20 cellular contexts compared by ENCODE assay signal in genomic region chr4:4788573-4788972, GRCh38.
A peak's percentile ranks its signal among the peaks of the same experiment; 100 is the strongest.
DNase-seq lines count a peak whose midpoint lies in the region; ATAC-seq, FAIRE-seq and TF ChIP-seq lines count a peak whose summit lies in the region.
"Had no signal": no experiment of that assay in that cellular context is flagged by ENCODE, and none has a peak within 500 bp of the region (broad histone marks: within the 10 kb centered on the region; RNA-seq: fewer than 3 reads in every experiment).

No MANE protein-coding gene starts in this region.

- no peak overlapping the region for H3K4me2 ChIP-seq in K562 (ENCODE audit: insufficient read depth, low read length)

- H2AFZ ChIP-seq in K562 (ENCODE audit: low read depth, low read length), result no peak overlapping the region

- TF ChIP-seq RAD21 in K562 (CRISPR knock-in tag; conservative IDR thresholded peaks at IDR 0.05 in 1 of 2, IDR thresholded peaks at IDR 0.05 in 1 of 2), result no peak

- intact Hi-C loops in K562 (cut with micrococcal nuclease), result no loop called here

- DNase-seq in DMS53 (lab: John Stamatoyannopoulos, UW) (peak; percentile 22), DMS53 treated with DMSO at 0.1 percent for 48 hours (lab: John Stamatoyannopoulos, UW; ENCODE audit: unreplicated experiment) (no peak), K562 (ENCODE audit: extremely low read depth in 1 of 4, low spot score in 3 of 4) (no peak), hepatic stellate cell (ENCODE audit: low spot score) (no peak), SK-N-DZ (ENCODE audit: low spot score) (no peak), caudate nucleus (lab: John Stamatoyannopoulos, UW) (no peak)
- DNase-seq: C1 segment of cervical spinal cord; CD4-positive, CD25-positive, alpha-beta regulatory T cell; CD8-positive, alpha-beta T cell; DMS153; DMS79 treated with DMSO at 0.1 percent for 48 hours; GF-D8; GOT3 had no signal

- H4K20me1 ChIP-seq in K562 (replicated peaks; ENCODE audit: control insufficient read depth, insufficient read depth, low read length), result no peaks in the 10 kb centered on the region

- TF ChIP-seq EP300 in K562 (IDR thresholded peaks at IDR 0.05; ENCODE audit: low read length), result no peak

- FAIRE-seq in K562 (lab: Jason Lieb, UNC), result no peak
- FAIRE-seq: A204.1, GM12892, H54 had no signal

- no peaks in the 10 kb centered on the region for H3K9me1 ChIP-seq in K562 (ENCODE audit: control insufficient read depth, insufficient read depth, low read length)

- no peak overlapping the region for H3K9ac ChIP-seq in K562 (ENCODE audit: insufficient read depth in 1 of 2, low read depth in 2 of 2, low read length in 2 of 2)

- BruUV-seq in K562 (replicated peaks; lab: Mats Ljungman, UMichigan), result no TSS peak

- H3K36me3 ChIP-seq in HEK293 (ENCODE audit: control insufficient read depth in 2 of 2, insufficient read depth in 1 of 2, low read length in 2 of 2) (no peaks in the 10 kb centered on the region), K562 (ENCODE audit: control insufficient read depth, insufficient read depth, low read length) (no peaks in the 10 kb centered on the region)
- H3K36me3 ChIP-seq: HAP-1 had no signal

- CTCF ChIA-PET in HEK293 (lab: Yijun Ruan, JAX) (no interaction called here), K562 (lab: Yijun Ruan, JAX; ENCODE audit: low intra/inter-chr PET ratio) (no interaction called here)

- H3K9me3 ChIP-seq in HEK293 (ENCODE audit: control insufficient read depth, insufficient read depth, low read depth, low read length) (no peaks in the 10 kb centered on the region), K562 (replicated peaks; ENCODE audit: control insufficient read depth, insufficient read depth, low read depth, low read length) (no peaks in the 10 kb centered on the region; the same call in 1 of the 2 replicates)

- TF ChIP-seq CTCF in HEK293 (tag by site-specific recombination; IDR thresholded peaks at IDR 0.05), result no peak
- no peak for TF ChIP-seq CTCF in K562 (IDR thresholded peaks at IDR 0.05 in 2 of 3, conservative IDR thresholded peaks at IDR 0.05 in 1 of 3; ENCODE audit: insufficient read depth in 2 of 3, low read depth in 1 of 3, low read length in 3 of 3)

- no peak overlapping the region for H3K4me3 ChIP-seq in HEK293 (ENCODE audit: low read depth, low read length)
- H3K4me3 ChIP-seq in K562, result no peak overlapping the region
- H3K4me3 ChIP-seq: HAP-1 had no signal

- peaks cover 0 to 14% of the 10 kb centered on the region in 2 experiments; a peak in 2 of 5 replicates for H3K27me3 ChIP-seq in K562 (ENCODE audit: control insufficient read depth in 2 of 2, insufficient read depth in 2 of 2, low read length in 2 of 2)

- in situ Hi-C loops in K562 (cut with MboI), result no loop called here

- POLR2A ChIA-PET in HEK293 (lab: Yijun Ruan, JAX), result no interaction called here
- POLR2A ChIA-PET in K562 (lab: Yijun Ruan, JAX), result no interaction called here

- H3K4me1 ChIP-seq in HEK293 (ENCODE audit: control insufficient read depth, insufficient read depth, low read length) (no peaks in the 10 kb centered on the region), K562 (replicated peaks in 1 of 2; ENCODE audit: control insufficient read depth in 2 of 2, insufficient read depth in 2 of 2, low read length in 2 of 2) (no peaks in the 10 kb centered on the region)
- H3K4me1 ChIP-seq: Caco-2, HAP-1 had no signal

- no peaks in the 10 kb centered on the region for H3K79me2 ChIP-seq in K562 (ENCODE audit: control insufficient read depth, insufficient read depth, low read length)

- TF ChIP-seq POLR2A in K562 (conservative IDR thresholded peaks at IDR 0.05), result no peak

- no peak for ATAC-seq in K562
- ATAC-seq: CD8-positive, alpha-beta T cell had no signal

- H3K27ac ChIP-seq in HEK293 (ENCODE audit: extremely low read depth, low read depth, low read length) (no peak overlapping the region), K562 (ENCODE audit: extremely low read depth, low read depth, low read length) (no peak overlapping the region), caudate nucleus (ENCODE audit: low read depth, low read length) (no peak overlapping the region)
- H3K27ac ChIP-seq: 22Rv1 had no signal

TF ChIP-seq in HEK293, 187 proteins besides CTCF, POLR2A, EP300 and RAD21:
- TF ChIP-seq SETDB1 (IDR thresholded peaks at IDR 0.05; ENCODE audit: insufficient read length, low read length) (peak; percentile 92), ZNF701 (tag by site-specific recombination; IDR thresholded peaks at IDR 0.05) (no peak), TRIM28 (IDR thresholded peaks at IDR 0.05; ENCODE audit: borderline replicate concordance, low read length) (peak; percentile 68; the same call in 1 of the 2 replicates)
TF ChIP-seq in HEK293: peak in this region for 2.

TF ChIP-seq in K562, 482 proteins besides CTCF, POLR2A, EP300 and RAD21:
- TF ChIP-seq PRDM10 (IDR thresholded peaks at IDR 0.05; ENCODE audit: partially characterized antibody) (no peak), IRF9 (tag; IDR thresholded peaks at IDR 0.05) (no peak), ZNF280A (IDR thresholded peaks at IDR 0.05; ENCODE audit: low read depth, partially characterized antibody) (peak; percentile 64), TRIM28 (IDR thresholded peaks at IDR 0.05) (peak; percentile 52; the same call in 1 of the 2 replicates), CBX5 (IDR thresholded peaks at IDR 0.05; ENCODE audit: borderline replicate concordance, low read depth) (peak; percentile 50; the same call in 1 of the 2 replicates), HEY1 (CRISPR knock-in tag; IDR thresholded peaks at IDR 0.05; ENCODE audit: borderline replicate concordance) (no peak), TGIF2 (CRISPR knock-in tag; IDR thresholded peaks at IDR 0.05) (no peak)
